In genomic region chr14:39033371-39033770, GRCh38 we compare ENCODE assay signal across 19 cellular contexts.
DNase-seq lines count a peak whose midpoint lies in the region; ATAC-seq, FAIRE-seq and TF ChIP-seq lines count a peak whose summit lies in the region.
"Had no signal": no experiment of that assay in that cellular context is flagged by ENCODE, and none has a peak within 500 bp of the region (broad histone marks: within the 10 kb centered on the region; RNA-seq: fewer than 3 reads in every experiment).

No MANE protein-coding gene starts in this region.

- H3K9me3 ChIP-seq in HepG2 (ENCODE audit: low read length) (no peaks in the 10 kb centered on the region), right lobe of liver (no peaks in the 10 kb centered on the region), mesenchymal stem cell (ENCODE audit: control insufficient read depth, low read length) (no peaks in the 10 kb centered on the region), smooth muscle cell (replicated peaks; ENCODE audit: low read depth) (no peaks in the 10 kb centered on the region), colonic mucosa (no peaks in the 10 kb centered on the region)
- H3K9me3 ChIP-seq: BE2C, Peyer's patch, SJSA1 had no signal

- TF ChIP-seq POLR2A in HepG2 (IDR thresholded peaks at IDR 0.05; ENCODE audit: insufficient read depth in 1 of 2, low read depth in 2 of 2, low read length in 2 of 2) (no peak), right lobe of liver (IDR thresholded peaks at IDR 0.05) (no peak)

- ATAC-seq in HepG2 (no peak), right lobe of liver (no peak), GM21576 (IDR thresholded peaks at IDR 0.05; ENCODE audit: unreplicated experiment) (no peak)

- no peaks in the 10 kb centered on the region for H3K79me2 ChIP-seq in HepG2 (ENCODE audit: insufficient read depth, low read length)
- H3K79me2 ChIP-seq in smooth muscle cell (ENCODE audit: low read depth), result no peaks in the 10 kb centered on the region

- H3K27ac ChIP-seq in HepG2 (ENCODE audit: extremely low read length, insufficient read depth, low read length) (no peak overlapping the region), right lobe of liver (no peak overlapping the region), mesenchymal stem cell (ENCODE audit: low read length, poor library complexity, severe bottlenecking) (no peak overlapping the region), smooth muscle cell (ENCODE audit: low read depth) (peak overlapping the region; percentile 60), colonic mucosa (no peak overlapping the region)
- H3K27ac ChIP-seq: HL-60, Peyer's patch, SJSA1 had no signal

- TF ChIP-seq RAD21 in HepG2 (CRISPR knock-in tag; IDR thresholded peaks at IDR 0.05), result no peak

- H3K27me3 ChIP-seq in HepG2 (ENCODE audit: control insufficient read depth in 1 of 2, insufficient read depth in 2 of 2, low read length in 2 of 2), result no peaks in the 10 kb centered on the region
- H3K27me3 ChIP-seq in right lobe of liver, result no peaks in the 10 kb centered on the region
- H3K27me3 ChIP-seq in mesenchymal stem cell (ENCODE audit: control insufficient read depth in 1 of 2, insufficient read depth in 1 of 2, low read length in 2 of 2), result no peaks in the 10 kb centered on the region
- no peaks in the 10 kb centered on the region for H3K27me3 ChIP-seq in smooth muscle cell (ENCODE audit: low read depth)
- no peaks in the 10 kb centered on the region for H3K27me3 ChIP-seq in colonic mucosa
- H3K27me3 ChIP-seq: BE2C, Peyer's patch, SJSA1 had no signal

- CTCF ChIA-PET in HepG2 (lab: Yijun Ruan, JAX; ENCODE audit: low intra/inter-chr PET ratio, low total read pairs), result interaction anchor here (1.0 kb wide), 1 partner anchor 166 kb away, joined by 6 read pairs; no protein-coding TSS in a partner anchor

- H3K4me1 ChIP-seq in HepG2 (ENCODE audit: insufficient read depth, low read length) (no peaks in the 10 kb centered on the region), right lobe of liver (no peaks in the 10 kb centered on the region), mesenchymal stem cell (ENCODE audit: control insufficient read depth, insufficient read depth, low read depth, low read length) (no peaks in the 10 kb centered on the region), smooth muscle cell (ENCODE audit: low read depth) (peaks cover 13% of the 10 kb centered on the region), colonic mucosa (no peaks in the 10 kb centered on the region)
- H3K4me1 ChIP-seq: BE2C, Peyer's patch, SJSA1 had no signal

- no peak overlapping the region for H4K91ac ChIP-seq in mesenchymal stem cell (ENCODE audit: low read length)

- 84% methylated on average over 4 of the region's 4 CpGs for WGBS in HepG2 (ENCODE audit: low lambda C conversion rate)
- 73% methylated on average over 4 of the region's 4 CpGs for WGBS in right lobe of liver (ENCODE audit: insufficient coverage, low coverage, low lambda C conversion rate, missing lambda C conversion rate)
- 94% methylated on average over 3 of the region's 4 CpGs for WGBS in mesenchymal stem cell
- 76% methylated on average over 4 of the region's 4 CpGs for WGBS in smooth muscle cell (ENCODE audit: low lambda C conversion rate)

- no peak overlapping the region for H2AFZ ChIP-seq in HepG2 (ENCODE audit: low read length)
- H2AFZ ChIP-seq in mesenchymal stem cell (ENCODE audit: low read depth, low read length), result no peak overlapping the region
- no peak overlapping the region for H2AFZ ChIP-seq in smooth muscle cell (ENCODE audit: low read depth)

- FAIRE-seq in HepG2 (lab: Jason Lieb, UNC), result no peak
- FAIRE-seq: H54, HTR-8/SVneo had no signal

- no peak overlapping the region for H2BK15ac ChIP-seq in mesenchymal stem cell (ENCODE audit: low read depth, poor library complexity, severe bottlenecking)

- peaks cover 11% of the 10 kb centered on the region for H3K79me1 ChIP-seq in mesenchymal stem cell (replicated peaks; ENCODE audit: low read length, poor library complexity, severe bottlenecking)

- H4K8ac ChIP-seq in mesenchymal stem cell (ENCODE audit: low read length), result no peak overlapping the region

- H2BK120ac ChIP-seq in mesenchymal stem cell (ENCODE audit: low read depth, low read length), result no peak overlapping the region

- intact Hi-C loops in HepG2 (cut with micrococcal nuclease; ENCODE audit: unreplicated experiment), result loop anchor here (1.0 kb wide), 1 partner anchor 335 kb away; no protein-coding TSS in a partner anchor
- intact Hi-C loops in right lobe of liver (cut with DNase I), result no loop called here
- intact Hi-C loops in colonic mucosa (cut with DNase I), result no loop called here

- H3K4me2 ChIP-seq in HepG2 (ENCODE audit: low read depth, low read length) (no peak overlapping the region), mesenchymal stem cell (ENCODE audit: low read length, poor library complexity, severe bottlenecking) (no peak overlapping the region), smooth muscle cell (peak overlapping the region; percentile 21)

- TF ChIP-seq CTCF in HepG2 (CRISPR knock-in tag; IDR thresholded peaks at IDR 0.05) (no peak), right lobe of liver (IDR thresholded peaks at IDR 0.05) (no peak), smooth muscle cell (IDR thresholded peaks at IDR 0.05; ENCODE audit: borderline replicate concordance, insufficient read depth, poor library complexity, severe bottlenecking) (no peak), colonic mucosa (IDR thresholded peaks at IDR 0.05) (no peak)

- peaks cover 17% of the 10 kb centered on the region for H3F3A ChIP-seq in smooth muscle cell (ENCODE audit: low read depth)

- H3K18ac ChIP-seq in mesenchymal stem cell (ENCODE audit: low read depth in 1 of 2, low read length in 2 of 2), result no peak overlapping the region

- no peak overlapping the region for H3K14ac ChIP-seq in mesenchymal stem cell (ENCODE audit: low read length in 2 of 2)

- H3K4me3 ChIP-seq in HepG2 (replicated peaks in 1 of 3; ENCODE audit: insufficient read depth in 1 of 3, low read depth in 2 of 3, low read length in 3 of 3) (no peak overlapping the region), right lobe of liver (no peak overlapping the region), mesenchymal stem cell (ENCODE audit: insufficient read depth in 1 of 2, low read depth in 1 of 2, low read length in 2 of 2) (no peak overlapping the region), smooth muscle cell (no peak overlapping the region), colonic mucosa (no peak overlapping the region)
- H3K4me3 ChIP-seq: Peyer's patch, SJSA1 had no signal

- H2AK5ac ChIP-seq in mesenchymal stem cell (ENCODE audit: low read length, severe bottlenecking), result no peak overlapping the region

- no peak for DNase-seq in HepG2 (ENCODE audit: low spot score)
- no peak for DNase-seq in right lobe of liver
- peak; percentile 38 for DNase-seq in amniotic epithelial cell (ENCODE audit: low read depth)
- DNase-seq in mesenchymal stem cell, result peak; percentile 21
- DNase-seq in smooth muscle cell (lab: John Stamatoyannopoulos, UW; ENCODE audit: unreplicated experiment), result no peak
- no peak for DNase-seq in NCI-H146 treated with DMSO at 0.1 percent for 48 hours (lab: John Stamatoyannopoulos, UW; ENCODE audit: unreplicated experiment)
- DNase-seq in colonic mucosa, result no peak
- DNase-seq: 8988T; BE2C; CD4-positive, alpha-beta T cell; DMS53; NCI-H1105 treated with DMSO at 0.1 percent for 48 hours; NCI-H1694 treated with DMSO at 0.1 percent for 48 hours; Peyer's patch had no signal

- no peak overlapping the region for H2BK5ac ChIP-seq in mesenchymal stem cell (ENCODE audit: low read depth, low read length, poor library complexity, severe bottlenecking)

- H3K4ac ChIP-seq in mesenchymal stem cell (ENCODE audit: low read depth in 1 of 2, low read length in 2 of 2), result no peak overlapping the region

- peaks cover 37 to 87% of the 10 kb centered on the region in 2 experiments for H3K36me3 ChIP-seq in HepG2 (replicated peaks in 1 of 2; ENCODE audit: control insufficient read depth in 1 of 2, insufficient read depth in 2 of 2, low read length in 2 of 2)
- peaks cover 0 to 46% (median 29%) of the 10 kb centered on the region in 4 donors for H3K36me3 ChIP-seq in right lobe of liver
- peaks cover 17 to 98% of the 10 kb centered on the region in 2 experiments for H3K36me3 ChIP-seq in mesenchymal stem cell (ENCODE audit: control insufficient read depth in 1 of 2, insufficient read depth in 2 of 2, low read depth in 1 of 2, low read length in 2 of 2)
- peaks cover 42% of the 10 kb centered on the region for H3K36me3 ChIP-seq in smooth muscle cell (ENCODE audit: low read depth)
- H3K36me3 ChIP-seq in colonic mucosa, result no peaks in the 10 kb centered on the region

- POLR2A ChIA-PET in HepG2 (lab: Yijun Ruan, JAX), result interaction anchor here (2.3 to 2.6 kb wide), 3 partner anchors 8 to 69 kb away, joined by 13 to 26 read pairs (median 23); partner anchors contain the start of gene SEC23A

- in situ Hi-C loops in HepG2 (cut with HindIII; ENCODE audit: extremely low pct_ligation_motif_present, low pct_unique_long_range_greater_than_20kb), result no loop called here

- H2BK12ac ChIP-seq in mesenchymal stem cell (ENCODE audit: low read length in 2 of 2), result no peak overlapping the region

- TF ChIP-seq EP300 in HepG2 (IDR thresholded peaks at IDR 0.05; ENCODE audit: low read depth in 2 of 2, low read length in 2 of 2) (no peak), HepG2 (CRISPR knock-in tag; IDR thresholded peaks at IDR 0.05; ENCODE audit: borderline replicate concordance) (no peak)

- H3K23ac ChIP-seq in mesenchymal stem cell (ENCODE audit: low read length in 2 of 2), result no peak overlapping the region

- peaks cover 3% of the 10 kb centered on the region; the same call in 1 of the 2 replicates for H4K20me1 ChIP-seq in HepG2 (ENCODE audit: insufficient read depth, low read length)
- H4K20me1 ChIP-seq in smooth muscle cell (ENCODE audit: low read depth), result peaks cover 46% of the 10 kb centered on the region

- H3K9ac ChIP-seq in HepG2 (ENCODE audit: insufficient read depth, low read depth, low read length), result no peak overlapping the region
- no peak overlapping the region for H3K9ac ChIP-seq in mesenchymal stem cell (ENCODE audit: low read length)
- no peak overlapping the region for H3K9ac ChIP-seq in smooth muscle cell (ENCODE audit: low read depth)
- H3K9ac ChIP-seq in colonic mucosa (ENCODE audit: low read depth in 2 of 2, low read length in 2 of 2), result no peak overlapping the region

- BruUV-seq in HepG2 (replicated peaks; lab: Mats Ljungman, UMichigan), result no TSS peak

TF ChIP-seq in HepG2, 621 proteins besides CTCF, POLR2A, EP300 and RAD21 (continues in another document):
- TF ChIP-seq RBM22 (optimal IDR thresholded peaks at IDR 0.05; ENCODE audit: low read length) (peak; percentile 94), RFXAP (CRISPR knock-in tag; IDR thresholded peaks at IDR 0.05; ENCODE audit: borderline replicate concordance) (no peak), AGO2 (optimal IDR thresholded peaks at IDR 0.05; ENCODE audit: low read depth, low read length) (no peak), HNRNPUL1 (IDR thresholded peaks at IDR 0.05; ENCODE audit: low read depth, low read length) (no peak), PTBP1 (IDR thresholded peaks at IDR 0.05; ENCODE audit: low read depth, low read length, poor library complexity, severe bottlenecking) (no peak)

Comparison
In these comparisons a context has a peak if more than half of its experiments do, and no peak if none do; other contexts are left out.
1. DNase-seq: peak in amniotic epithelial cell (single experiment) and mesenchymal stem cell (single experiment); none in HepG2 (single experiment), right lobe of liver (0 of 3), smooth muscle cell (single experiment), NCI-H146 treated with DMSO at 0.1 percent for 48 hours (single experiment) and colonic mucosa (single experiment).